In genomic region chr11:121465709-121466062, GRCh38 we compare ENCODE assay signal across 9 cellular contexts. TPM values are rescaled to one million over a fixed set of nuclear protein-coding genes. Genes with fewer than 3 reads are reported as not detected.
DNase-seq lines count a peak whose midpoint lies in the region; ATAC-seq and TF ChIP-seq lines count a peak whose summit lies in the region.
"Had no signal": no experiment of that assay in that cellular context is flagged by ENCODE, and none has a peak within 500 bp of the region (broad histone marks: within the 10 kb centered on the region; RNA-seq: fewer than 3 reads in every experiment).

No MANE protein-coding gene starts in this region.

- intact Hi-C loops in CD14-positive monocyte (cut with micrococcal nuclease): loop anchor here in 1 of 2 donors (2.0 kb wide), 1 partner anchor 17 kb away; no protein-coding TSS in a partner anchor
- intact Hi-C loops in dendritic cell treated with granulocyte-macrophage colony-stimulating factor and Interleukin-4, amounts not matched to agents 40 ng/mL and 50 ng/mL, for 4 days (cut with micrococcal nuclease): no loop called here

- H3K4me3 ChIP-seq in Loucy (ENCODE audit: low read length, poor library complexity, severe bottlenecking): no peak overlapping the region
- H3K4me3 ChIP-seq: SJSA1 had no signal

- no peak for TF ChIP-seq CTCF in CD14-positive monocyte (IDR thresholded peaks at IDR 0.05)
- TF ChIP-seq CTCF in Loucy (conservative IDR thresholded peaks at IDR 0.05; ENCODE audit: low read length): no peak
- no peak for TF ChIP-seq CTCF in nephron progenitor cell (IDR thresholded peaks at IDR 0.05)

- no peaks in the 10 kb centered on the region for H3K9me3 ChIP-seq in Loucy (ENCODE audit: insufficient read depth, low read depth, low read length)
- H3K9me3 ChIP-seq: SJSA1 had no signal

- H3K9me2 ChIP-seq in Loucy (replicated peaks; ENCODE audit: low read depth, low read length): no peaks in the 10 kb centered on the region

- H3K36me3 ChIP-seq in Loucy (ENCODE audit: insufficient read depth, low read length): peaks cover 12% of the 10 kb centered on the region; the same call in 1 of the 2 replicates
- H3K36me3 ChIP-seq: SJSA1 had no signal

- ATAC-seq in HG02970 (IDR thresholded peaks at IDR 0.05; ENCODE audit: low FRiP score, unreplicated experiment) (no peak), GM18520 (IDR thresholded peaks at IDR 0.05; ENCODE audit: unreplicated experiment) (no peak)

- no peaks in the 10 kb centered on the region for H3K27me3 ChIP-seq in Loucy (ENCODE audit: insufficient read depth, low read length, poor library complexity, severe bottlenecking)
- H3K27me3 ChIP-seq: SJSA1 had no signal

- H3F3A ChIP-seq in Loucy (ENCODE audit: low read depth): no peaks in the 10 kb centered on the region

- peaks cover 32% of the 10 kb centered on the region for H4K20me1 ChIP-seq in Loucy (ENCODE audit: insufficient read depth, low read length, poor library complexity, severe bottlenecking)

- H3K4me1 ChIP-seq in Loucy (ENCODE audit: insufficient read depth, low read length, poor library complexity, severe bottlenecking): peaks cover 57% of the 10 kb centered on the region

- H3K9ac ChIP-seq in Loucy (ENCODE audit: low read depth, low read length, poor library complexity, severe bottlenecking): no peak overlapping the region

- peaks cover 89% of the 10 kb centered on the region for H3K4me1 Mint-ChIP-seq in CD14-positive monocyte
- H3K4me1 Mint-ChIP-seq in dendritic cell treated with granulocyte-macrophage colony-stimulating factor and Interleukin-4, amounts not matched to agents 40 ng/mL and 50 ng/mL, for 4 days (ENCODE audit: low read depth): peaks cover 71% of the 10 kb centered on the region
- peaks cover 85% of the 10 kb centered on the region for H3K4me1 Mint-ChIP-seq in nephron progenitor cell

- H3K36me3 Mint-ChIP-seq in CD14-positive monocyte: peaks cover 31 to 33% of the 10 kb centered on the region in 2 donors
- peaks cover 13% of the 10 kb centered on the region for H3K36me3 Mint-ChIP-seq in dendritic cell treated with granulocyte-macrophage colony-stimulating factor and Interleukin-4, amounts not matched to agents 40 ng/mL and 50 ng/mL, for 4 days (ENCODE audit: low read depth)
- peaks cover 13% of the 10 kb centered on the region for H3K36me3 Mint-ChIP-seq in nephron progenitor cell (ENCODE audit: low read depth)

- H2AFZ ChIP-seq in Loucy (ENCODE audit: low read length): no peak overlapping the region

- H3K9me3 Mint-ChIP-seq in CD14-positive monocyte (no peaks in the 10 kb centered on the region), nephron progenitor cell (no peaks in the 10 kb centered on the region)
- H3K9me3 Mint-ChIP-seq in dendritic cell treated with granulocyte-macrophage colony-stimulating factor and Interleukin-4, amounts not matched to agents 40 ng/mL and 50 ng/mL, for 4 days: no peaks in the 10 kb centered on the region

- H3K4me3 Mint-ChIP-seq in CD14-positive monocyte (no peak overlapping the region), nephron progenitor cell (peak overlapping the region; percentile 51)
- H3K4me3 Mint-ChIP-seq in dendritic cell treated with granulocyte-macrophage colony-stimulating factor and Interleukin-4, amounts not matched to agents 40 ng/mL and 50 ng/mL, for 4 days: no peak overlapping the region

- peak overlapping the region in 4 of 7 donors; percentile 24 to 88 (median 60) for H3K27ac Mint-ChIP-seq in CD14-positive monocyte
- peak overlapping the region; percentile 6 for H3K27ac Mint-ChIP-seq in dendritic cell treated with granulocyte-macrophage colony-stimulating factor and Interleukin-4, amounts not matched to agents 40 ng/mL and 50 ng/mL, for 4 days
- peak overlapping the region; percentile 94 for H3K27ac Mint-ChIP-seq in nephron progenitor cell

- H3K27me3 Mint-ChIP-seq in CD14-positive monocyte (ENCODE audit: low read depth in 3 of 3): no peaks in the 10 kb centered on the region
- H3K27me3 Mint-ChIP-seq in dendritic cell treated with granulocyte-macrophage colony-stimulating factor and Interleukin-4, amounts not matched to agents 40 ng/mL and 50 ng/mL, for 4 days: no peaks in the 10 kb centered on the region
- no peaks in the 10 kb centered on the region for H3K27me3 Mint-ChIP-seq in nephron progenitor cell (ENCODE audit: low read depth, poor library complexity)

- no peak for DNase-seq in CD14-positive monocyte (ENCODE audit: low spot score)
- peak; percentile 19 for DNase-seq in nephron progenitor cell
- DNase-seq in NCI-H748 (lab: John Stamatoyannopoulos, UW; ENCODE audit: unreplicated experiment): no peak
- DNase-seq in foreskin melanocyte: no peak

- H3K79me2 ChIP-seq in Loucy (ENCODE audit: insufficient read depth, low read length): peaks cover 99% of the 10 kb centered on the region

- H3K4me2 ChIP-seq in Loucy (ENCODE audit: low read depth, low read length, poor library complexity, severe bottlenecking): peak overlapping the region; percentile 53

RNA-seq across cellular contexts. Expression of gene SORL1, which starts 13.6 kb away (rescaled TPM):
- polyA plus RNA-seq in CD14-positive monocyte: 10 to 100 TPM; 52.5 to 59.4 TPM

Comparison
In these comparisons a context has a peak if more than half of its experiments do, and no peak if none do; other contexts are left out.
1. H3K27ac Mint-ChIP-seq: peak in every context shown above with its lines; median percentile 94 in nephron progenitor cell; 60 in CD14-positive monocyte; 6 in dendritic cell treated with granulocyte-macrophage colony-stimulating factor and Interleukin-4, amounts not matched to agents 40 ng/mL and 50 ng/mL, for 4 days.